ENCODE assay signal across 8 cellular contexts in genomic region chr2:191013617-191013875, GRCh38.
A peak's percentile ranks its signal among the peaks of the same experiment; 100 is the strongest.
DNase-seq lines count a peak whose midpoint lies in the region; ATAC-seq and TF ChIP-seq lines count a peak whose summit lies in the region.

No MANE protein-coding gene starts in this region.

- H3K36me3 ChIP-seq in WERI-Rb-1 (peaks cover 10% of the 10 kb centered on the region), iPS-18a (ENCODE audit: control insufficient read depth, low read depth, low read length) (peaks cover 15% of the 10 kb centered on the region), subcutaneous abdominal adipose tissue (ENCODE audit: control insufficient read depth in 5 of 5, insufficient read depth in 5 of 5, low read length in 5 of 5) (peaks cover 6 to 23% (median 15%) of the 10 kb centered on the region in 5 donors)

- H3K9me3 ChIP-seq in WERI-Rb-1 (ENCODE audit: severe bottlenecking), result no peaks in the 10 kb centered on the region
- H3K9me3 ChIP-seq in iPS-18a (ENCODE audit: control insufficient read depth, low read depth, low read length), result no peaks in the 10 kb centered on the region
- no peaks in the 10 kb centered on the region for H3K9me3 ChIP-seq in subcutaneous abdominal adipose tissue (ENCODE audit: control insufficient read depth in 5 of 5, low read length in 5 of 5)

- no peaks in the 10 kb centered on the region for H3K27me3 ChIP-seq in WERI-Rb-1 (ENCODE audit: insufficient read depth, low read depth, severe bottlenecking)
- peaks cover 36% of the 10 kb centered on the region for H3K27me3 ChIP-seq in iPS-18a (ENCODE audit: control insufficient read depth, insufficient read depth, low read length)
- no peaks in the 10 kb centered on the region for H3K27me3 ChIP-seq in subcutaneous abdominal adipose tissue (ENCODE audit: control insufficient read depth in 5 of 5, insufficient read depth in 4 of 5, low read length in 5 of 5)

- H3K4me3 ChIP-seq in WERI-Rb-1 (ENCODE audit: low read depth, low read length) (peak overlapping the region; percentile 91), iPS-18a (ENCODE audit: low read length) (peak overlapping the region; percentile 94), subcutaneous abdominal adipose tissue (ENCODE audit: low read depth in 1 of 5, low read length in 5 of 5) (peak overlapping the region; percentile 98 to 100 (median 99))

- no peak for ATAC-seq in GM21526 (IDR thresholded peaks at IDR 0.05; ENCODE audit: low FRiP score, unreplicated experiment)

- H3K9ac ChIP-seq in iPS-18a (ENCODE audit: low read length), result peak overlapping the region; percentile 73
- H3K9ac ChIP-seq in subcutaneous abdominal adipose tissue (ENCODE audit: low read length in 5 of 5), result peak overlapping the region; percentile 57 to 98 (median 96)

- peaks cover 4% of the 10 kb centered on the region for H3K4me1 ChIP-seq in iPS-18a (ENCODE audit: control insufficient read depth, low read depth, low read length)
- H3K4me1 ChIP-seq in subcutaneous abdominal adipose tissue (ENCODE audit: control insufficient read depth in 5 of 5, insufficient read depth in 5 of 5, low read length in 5 of 5), result peaks cover 0 to 40% (median 39%) of the 10 kb centered on the region in 5 donors

- H3K27ac ChIP-seq in WERI-Rb-1 (peak overlapping the region; percentile 87), iPS-18a (ENCODE audit: low read length) (no peak overlapping the region), subcutaneous abdominal adipose tissue (ENCODE audit: low read depth, low read length) (peak overlapping the region; percentile 92)

- TF ChIP-seq CTCF in WERI-Rb-1 (IDR thresholded peaks at IDR 0.05; ENCODE audit: low read depth, low read length), result no peak

- DNase-seq in DMS 273 (lab: John Stamatoyannopoulos, UW; ENCODE audit: unreplicated experiment) (peak; percentile 53), DMS 273 treated with DMSO at 0.1 percent for 48 hours (lab: John Stamatoyannopoulos, UW) (no peak), WERI-Rb-1 (no peak), AG20443 (ENCODE audit: low spot score) (no peak), cortex of kidney (lab: John Stamatoyannopoulos, UW) (no peak)
